In genomic region chr13:30153871-30154426, GRCh38 we compare ENCODE assay signal across 13 cellular contexts.
DNase-seq lines count a peak whose midpoint lies in the region; ATAC-seq and TF ChIP-seq lines count a peak whose summit lies in the region.
"Had no signal": no experiment of that assay in that cellular context is flagged by ENCODE, and none has a peak within 500 bp of the region (broad histone marks: within the 10 kb centered on the region; RNA-seq: fewer than 3 reads in every experiment).

No MANE protein-coding gene starts in this region.

- TF ChIP-seq CTCF in cardiac muscle cell (IDR thresholded peaks at IDR 0.05; ENCODE audit: low read depth, low read length), result no peak
- no peak for TF ChIP-seq CTCF in left ventricle myocardium inferior (IDR thresholded peaks at IDR 0.05; ENCODE audit: borderline replicate concordance)

- no peak overlapping the region for H3K27ac ChIP-seq in cardiac muscle cell
- H3K27ac ChIP-seq in left ventricle myocardium inferior (replicated peaks), result no peak overlapping the region
- peak overlapping the region; percentile 75 for H3K27ac ChIP-seq in angular gyrus (ENCODE audit: low read depth, low read length)
- H3K27ac ChIP-seq: body of pancreas had no signal

- H3K36me3 ChIP-seq in cardiac muscle cell (no peaks in the 10 kb centered on the region), left ventricle myocardium inferior (no peaks in the 10 kb centered on the region)

- H3K4me1 ChIP-seq in cardiac muscle cell (ENCODE audit: low read depth) (no peaks in the 10 kb centered on the region), left ventricle myocardium inferior (no peaks in the 10 kb centered on the region)
- H3K4me1 ChIP-seq: body of pancreas had no signal

- ATAC-seq in T-cell (replicated peaks in 1 of 4) (no peak), GM21723 (IDR thresholded peaks at IDR 0.05; ENCODE audit: unreplicated experiment) (no peak)
- ATAC-seq: body of pancreas; naive thymus-derived CD4-positive, alpha-beta T cell; stimulated activated naive CD8-positive, alpha-beta T cell treated with anti-CD3 and anti-CD28 coated beads, Interleukin-15, Interleukin-2, amounts not matched to agents 100 U/mL and 50 U/mL, for 24 hours had no signal

- peaks cover 76 to 92% (median 88%) of the 10 kb centered on the region in 3 donors for H3K4me1 Mint-ChIP-seq in T-cell

- no peaks in the 10 kb centered on the region for H3K27me3 ChIP-seq in cardiac muscle cell
- H3K27me3 ChIP-seq in left ventricle myocardium inferior (ENCODE audit: low read depth), result peaks cover 25% of the 10 kb centered on the region
- H3K27me3 ChIP-seq: body of pancreas had no signal

- H3K9me3 ChIP-seq in cardiac muscle cell (ENCODE audit: low read depth) (no peaks in the 10 kb centered on the region), left ventricle myocardium inferior (replicated peaks) (no peaks in the 10 kb centered on the region)
- H3K9me3 ChIP-seq: body of pancreas had no signal

- intact Hi-C loops in left ventricle myocardium inferior (cut with micrococcal nuclease), result no loop called here

- DNase-seq in cardiac muscle cell (ENCODE audit: low read depth in 1 of 2, low spot score in 1 of 2), result peak; percentile 21 to 61
- DNase-seq in left ventricle myocardium inferior, result no peak
- peak; percentile 86 for DNase-seq in left kidney (ENCODE audit: low read depth, low spot score)
- no peak for DNase-seq in T-cell
- DNase-seq in stimulated activated CD4-positive, alpha-beta T cell treated with anti-CD3 and anti-CD28 coated beads, Interleukin-1b, Interleukin-23, amount 100 ng/mL, for 48 hours, result no peak
- DNase-seq in NCI-H1092 (lab: John Stamatoyannopoulos, UW), result no peak
- DNase-seq: body of pancreas; erythroblast; naive thymus-derived CD4-positive, alpha-beta T cell; NK-92 treated with Interleukin-12 subunit alpha and Interleukin-12 subunit beta, amount 100 ng/mL, for 24 hours; stimulated activated naive CD8-positive, alpha-beta T cell treated with anti-CD3 and anti-CD28 coated beads, Interleukin-15, Interleukin-2, amounts not matched to agents 100 U/mL and 50 U/mL, for 24 hours had no signal

- no peak overlapping the region for H3K4me3 Mint-ChIP-seq in T-cell
- H3K4me3 Mint-ChIP-seq: naive thymus-derived CD4-positive, alpha-beta T cell had no signal

- CTCF ChIA-PET in T-cell (lab: Charles Lee), result interaction anchor here in 1 of 2 donors (1.2 kb wide), 1 partner anchor 21 kb away, joined by 6 read pairs; no protein-coding TSS in a partner anchor

- H3K27ac Mint-ChIP-seq in T-cell, result peak overlapping the region in 1 of 2 donors; percentile 96

- H3K9me3 Mint-ChIP-seq in T-cell, result no peaks in the 10 kb centered on the region
- H3K9me3 Mint-ChIP-seq: naive thymus-derived CD4-positive, alpha-beta T cell had no signal

- no peaks in the 10 kb centered on the region for H3K36me3 Mint-ChIP-seq in T-cell

- POLR2A ChIA-PET in T-cell (lab: Charles Lee), result no interaction called here

- H3K4me3 ChIP-seq in cardiac muscle cell, result no peak overlapping the region
- no peak overlapping the region for H3K4me3 ChIP-seq in left ventricle myocardium inferior
- H3K4me3 ChIP-seq: body of pancreas had no signal

- H3K27me3 Mint-ChIP-seq in T-cell, result no peaks in the 10 kb centered on the region
- H3K27me3 Mint-ChIP-seq: naive thymus-derived CD4-positive, alpha-beta T cell had no signal

Comparison
In these comparisons a context has a peak if more than half of its experiments do, and no peak if none do; other contexts are left out.
1. DNase-seq: peak in cardiac muscle cell (2 of 2) and left kidney (single experiment); none in left ventricle myocardium inferior (single experiment), T-cell (0 of 34), stimulated activated CD4-positive, alpha-beta T cell treated with anti-CD3 and anti-CD28 coated beads, Interleukin-1b, Interleukin-23, amount 100 ng/mL, for 48 hours (single experiment) and NCI-H1092 (single experiment).